1 cellular context compared by ENCODE assay signal in genomic region chr3:113696658-113697191, GRCh38.
TF ChIP-seq lines count a peak whose summit lies in the region.

No MANE protein-coding gene starts in this region.

TF ChIP-seq in SK-N-SH treated with all-trans-retinoic acid at 6 μM for 48 hours, 23 proteins besides CTCF, POLR2A, EP300 and RAD21 (continued from another document):
- no peak for TF ChIP-seq GLIS3 (CRISPR knock-in tag; IDR thresholded peaks at IDR 0.05)
- TF ChIP-seq OSR1 (CRISPR knock-in tag; IDR thresholded peaks at IDR 0.05) = no peak
- no peak for TF ChIP-seq RARB (CRISPR knock-in tag; IDR thresholded peaks at IDR 0.05)
- no peak for TF ChIP-seq CSDC2 (CRISPR knock-in tag; IDR thresholded peaks at IDR 0.05)
- no peak for TF ChIP-seq ARNTL (CRISPR knock-in tag; IDR thresholded peaks at IDR 0.05; ENCODE audit: borderline replicate concordance, low read depth)
- TF ChIP-seq POU6F1 (CRISPR knock-in tag; IDR thresholded peaks at IDR 0.05; ENCODE audit: borderline replicate concordance, low read depth) = no peak
- TF ChIP-seq ZNF70 (CRISPR knock-in tag; IDR thresholded peaks at IDR 0.05) = no peak
- TF ChIP-seq ESRRG (CRISPR knock-in tag; IDR thresholded peaks at IDR 0.05) = no peak
- TF ChIP-seq, protein P1, sequence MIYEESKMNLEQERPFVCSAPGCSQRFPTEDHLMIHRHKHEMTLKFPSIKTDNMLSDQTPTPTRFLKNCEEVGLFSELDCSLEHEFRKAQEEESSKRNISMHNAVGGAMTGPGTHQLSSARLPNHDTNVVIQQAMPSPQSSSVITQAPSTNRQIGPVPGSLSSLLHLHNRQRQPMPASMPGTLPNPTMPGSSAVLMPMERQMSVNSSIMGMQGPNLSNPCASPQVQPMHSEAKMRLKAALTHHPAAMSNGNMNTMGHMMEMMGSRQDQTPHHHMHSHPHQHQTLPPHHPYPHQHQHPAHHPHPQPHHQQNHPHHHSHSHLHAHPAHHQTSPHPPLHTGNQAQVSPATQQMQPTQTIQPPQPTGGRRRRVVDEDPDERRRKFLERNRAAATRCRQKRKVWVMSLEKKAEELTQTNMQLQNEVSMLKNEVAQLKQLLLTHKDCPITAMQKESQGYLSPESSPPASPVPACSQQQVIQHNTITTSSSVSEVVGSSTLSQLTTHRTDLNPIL (CRISPR knock-in tag; IDR thresholded peaks at IDR 0.05; ENCODE audit: low read depth) = no peak
TF ChIP-seq in SK-N-SH treated with all-trans-retinoic acid at 6 μM for 48 hours: peak in this region for 0.
